ENCODE assay signal across 1 cellular context in the genomic region with DNA sequence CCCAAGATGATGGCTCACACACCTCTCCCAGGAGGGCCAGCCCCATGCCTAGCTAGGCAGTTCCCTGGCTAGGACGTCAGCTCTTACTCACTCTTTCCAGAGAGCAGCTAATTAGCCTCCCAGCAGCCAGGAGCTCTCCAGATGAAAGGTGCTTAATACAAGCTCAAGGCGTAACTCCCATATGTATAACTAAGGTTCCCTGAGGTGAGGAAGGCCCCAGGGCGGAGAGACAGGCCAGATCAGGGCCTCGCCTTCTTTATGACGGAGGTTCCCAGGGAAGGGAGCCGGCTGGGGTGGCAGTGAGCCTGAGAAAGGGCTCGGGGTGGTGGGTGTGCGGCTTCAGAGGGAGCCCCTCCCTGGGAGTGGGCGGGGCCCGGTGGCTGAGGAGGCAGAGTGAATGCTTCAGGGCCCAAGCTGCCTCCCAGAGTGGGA.
A peak's percentile ranks its signal among the peaks of the same experiment; 100 is the strongest.
TF ChIP-seq lines count a peak whose summit lies in the region.

No MANE protein-coding gene starts in this region.

TF ChIP-seq in HEK293, 187 proteins besides CTCF, POLR2A, EP300 and RAD21 (continued from another document and continues in another):
- TF ChIP-seq, protein P1, sequence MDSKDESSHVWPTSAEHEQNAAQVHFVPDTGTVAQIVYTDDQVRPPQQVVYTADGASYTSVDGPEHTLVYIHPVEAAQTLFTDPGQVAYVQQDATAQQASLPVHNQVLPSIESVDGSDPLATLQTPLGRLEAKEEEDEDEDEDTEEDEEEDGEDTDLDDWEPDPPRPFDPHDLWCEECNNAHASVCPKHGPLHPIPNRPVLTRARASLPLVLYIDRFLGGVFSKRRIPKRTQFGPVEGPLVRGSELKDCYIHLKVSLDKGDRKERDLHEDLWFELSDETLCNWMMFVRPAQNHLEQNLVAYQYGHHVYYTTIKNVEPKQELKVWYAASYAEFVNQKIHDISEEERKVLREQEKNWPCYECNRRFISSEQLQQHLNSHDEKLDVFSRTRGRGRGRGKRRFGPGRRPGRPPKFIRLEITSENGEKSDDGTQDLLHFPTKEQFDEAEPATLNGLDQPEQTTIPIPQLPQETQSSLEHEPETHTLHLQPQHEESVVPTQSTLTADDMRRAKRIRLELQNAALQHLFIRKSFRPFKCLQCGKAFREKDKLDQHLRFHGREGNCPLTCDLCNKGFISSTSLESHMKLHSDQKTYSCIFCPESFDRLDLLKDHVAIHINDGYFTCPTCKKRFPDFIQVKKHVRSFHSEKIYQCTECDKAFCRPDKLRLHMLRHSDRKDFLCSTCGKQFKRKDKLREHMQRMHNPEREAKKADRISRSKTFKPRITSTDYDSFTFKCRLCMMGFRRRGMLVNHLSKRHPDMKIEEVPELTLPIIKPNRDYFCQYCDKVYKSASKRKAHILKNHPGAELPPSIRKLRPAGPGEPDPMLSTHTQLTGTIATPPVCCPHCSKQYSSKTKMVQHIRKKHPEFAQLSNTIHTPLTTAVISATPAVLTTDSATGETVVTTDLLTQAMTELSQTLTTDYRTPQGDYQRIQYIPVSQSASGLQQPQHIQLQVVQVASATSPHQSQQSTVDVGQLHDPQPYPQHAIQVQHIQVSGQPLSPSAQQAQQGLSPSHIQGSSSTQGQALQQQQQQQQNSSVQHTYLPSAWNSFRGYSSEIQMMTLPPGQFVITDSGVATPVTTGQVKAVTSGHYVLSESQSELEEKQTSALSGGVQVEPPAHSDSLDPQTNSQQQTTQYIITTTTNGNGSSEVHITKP (tag by site-specific recombination; IDR thresholded peaks at IDR 0.05): no peak
- TF ChIP-seq ZNF132 (tag by site-specific recombination; IDR thresholded peaks at IDR 0.05; ENCODE audit: borderline replicate concordance) (no peak), ZNF266 (tag by site-specific recombination; IDR thresholded peaks at IDR 0.05; ENCODE audit: low read depth) (no peak), ZNF530 (tag by site-specific recombination; IDR thresholded peaks at IDR 0.05; ENCODE audit: low read depth) (no peak), BCL11A (tag by site-specific recombination; IDR thresholded peaks at IDR 0.05; ENCODE audit: low read depth) (no peak), ZNF585B (tag by site-specific recombination; IDR thresholded peaks at IDR 0.05) (no peak), ZXDB (tag by site-specific recombination; IDR thresholded peaks at IDR 0.05) (no peak), ZSCAN16 (tag by site-specific recombination; IDR thresholded peaks at IDR 0.05) (no peak), ZIC2 (tag by site-specific recombination; IDR thresholded peaks at IDR 0.05) (peak; percentile 81), ZNF175 (tag by site-specific recombination; IDR thresholded peaks at IDR 0.05) (no peak), ZNF701 (tag by site-specific recombination; IDR thresholded peaks at IDR 0.05) (no peak), HOXC10 (CRISPR knock-in tag; IDR thresholded peaks at IDR 0.05) (no peak), ZNF19 (tag by site-specific recombination; IDR thresholded peaks at IDR 0.05; ENCODE audit: low read depth) (no peak), ZNF366 (tag by site-specific recombination; conservative IDR thresholded peaks at IDR 0.05) (no peak), ZNF324 (tag by site-specific recombination; IDR thresholded peaks at IDR 0.05) (no peak), ZNF555 (tag by site-specific recombination; conservative IDR thresholded peaks at IDR 0.05) (no peak), MZF1 (tag by site-specific recombination; IDR thresholded peaks at IDR 0.05; ENCODE audit: borderline replicate concordance) (no peak), ZNF560 (tag by site-specific recombination; IDR thresholded peaks at IDR 0.05; ENCODE audit: borderline replicate concordance) (no peak), ZNF776 (tag by site-specific recombination; IDR thresholded peaks at IDR 0.05; ENCODE audit: borderline replicate concordance) (no peak), ZNF664 (tag by site-specific recombination; IDR thresholded peaks at IDR 0.05) (no peak), ZNF660 (tag by site-specific recombination; IDR thresholded peaks at IDR 0.05) (0 out of 2 replicates have a peak, but pooled peaks have one; percentile 35), ZNF792 (tag by site-specific recombination; IDR thresholded peaks at IDR 0.05) (no peak), ZFHX2 (tag by site-specific recombination; conservative IDR thresholded peaks at IDR 0.05) (peak; percentile 84), ZNF707 (tag by site-specific recombination; IDR thresholded peaks at IDR 0.05) (no peak), ZNF501 (tag by site-specific recombination; IDR thresholded peaks at IDR 0.05) (no peak), ZNF37A (tag by site-specific recombination; IDR thresholded peaks at IDR 0.05) (no peak), ZFP3 (tag by site-specific recombination; IDR thresholded peaks at IDR 0.05; ENCODE audit: low read depth) (no peak), MEIS1 (CRISPR knock-in tag; IDR thresholded peaks at IDR 0.05; ENCODE audit: borderline replicate concordance) (no peak), ZNF473 (tag by site-specific recombination; IDR thresholded peaks at IDR 0.05) (no peak), ZNF558 (tag by site-specific recombination; IDR thresholded peaks at IDR 0.05) (peak; percentile 87), ZNF514 (tag by site-specific recombination; IDR thresholded peaks at IDR 0.05) (no peak), BCL11B (tag by site-specific recombination; IDR thresholded peaks at IDR 0.05; ENCODE audit: low read depth) (no peak), ZFP69B (tag by site-specific recombination; IDR thresholded peaks at IDR 0.05) (no peak)
- TF ChIP-seq, protein P2, sequence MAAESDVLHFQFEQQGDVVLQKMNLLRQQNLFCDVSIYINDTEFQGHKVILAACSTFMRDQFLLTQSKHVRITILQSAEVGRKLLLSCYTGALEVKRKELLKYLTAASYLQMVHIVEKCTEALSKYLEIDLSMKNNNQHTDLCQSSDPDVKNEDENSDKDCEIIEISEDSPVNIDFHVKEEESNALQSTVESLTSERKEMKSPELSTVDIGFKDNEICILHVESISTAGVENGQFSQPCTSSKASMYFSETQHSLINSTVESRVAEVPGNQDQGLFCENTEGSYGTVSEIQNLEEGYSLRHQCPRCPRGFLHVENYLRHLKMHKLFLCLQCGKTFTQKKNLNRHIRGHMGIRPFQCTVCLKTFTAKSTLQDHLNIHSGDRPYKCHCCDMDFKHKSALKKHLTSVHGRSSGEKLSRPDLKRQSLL (tag by site-specific recombination; IDR thresholded peaks at IDR 0.05): 0 out of 2 replicates have a peak, but pooled peaks have one; percentile 23
- TF ChIP-seq, protein P3, sequence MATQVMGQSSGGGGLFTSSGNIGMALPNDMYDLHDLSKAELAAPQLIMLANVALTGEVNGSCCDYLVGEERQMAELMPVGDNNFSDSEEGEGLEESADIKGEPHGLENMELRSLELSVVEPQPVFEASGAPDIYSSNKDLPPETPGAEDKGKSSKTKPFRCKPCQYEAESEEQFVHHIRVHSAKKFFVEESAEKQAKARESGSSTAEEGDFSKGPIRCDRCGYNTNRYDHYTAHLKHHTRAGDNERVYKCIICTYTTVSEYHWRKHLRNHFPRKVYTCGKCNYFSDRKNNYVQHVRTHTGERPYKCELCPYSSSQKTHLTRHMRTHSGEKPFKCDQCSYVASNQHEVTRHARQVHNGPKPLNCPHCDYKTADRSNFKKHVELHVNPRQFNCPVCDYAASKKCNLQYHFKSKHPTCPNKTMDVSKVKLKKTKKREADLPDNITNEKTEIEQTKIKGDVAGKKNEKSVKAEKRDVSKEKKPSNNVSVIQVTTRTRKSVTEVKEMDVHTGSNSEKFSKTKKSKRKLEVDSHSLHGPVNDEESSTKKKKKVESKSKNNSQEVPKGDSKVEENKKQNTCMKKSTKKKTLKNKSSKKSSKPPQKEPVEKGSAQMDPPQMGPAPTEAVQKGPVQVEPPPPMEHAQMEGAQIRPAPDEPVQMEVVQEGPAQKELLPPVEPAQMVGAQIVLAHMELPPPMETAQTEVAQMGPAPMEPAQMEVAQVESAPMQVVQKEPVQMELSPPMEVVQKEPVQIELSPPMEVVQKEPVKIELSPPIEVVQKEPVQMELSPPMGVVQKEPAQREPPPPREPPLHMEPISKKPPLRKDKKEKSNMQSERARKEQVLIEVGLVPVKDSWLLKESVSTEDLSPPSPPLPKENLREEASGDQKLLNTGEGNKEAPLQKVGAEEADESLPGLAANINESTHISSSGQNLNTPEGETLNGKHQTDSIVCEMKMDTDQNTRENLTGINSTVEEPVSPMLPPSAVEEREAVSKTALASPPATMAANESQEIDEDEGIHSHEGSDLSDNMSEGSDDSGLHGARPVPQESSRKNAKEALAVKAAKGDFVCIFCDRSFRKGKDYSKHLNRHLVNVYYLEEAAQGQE (tag by site-specific recombination; IDR thresholded peaks at IDR 0.05): peak; percentile 89
- TF ChIP-seq, protein P4, sequence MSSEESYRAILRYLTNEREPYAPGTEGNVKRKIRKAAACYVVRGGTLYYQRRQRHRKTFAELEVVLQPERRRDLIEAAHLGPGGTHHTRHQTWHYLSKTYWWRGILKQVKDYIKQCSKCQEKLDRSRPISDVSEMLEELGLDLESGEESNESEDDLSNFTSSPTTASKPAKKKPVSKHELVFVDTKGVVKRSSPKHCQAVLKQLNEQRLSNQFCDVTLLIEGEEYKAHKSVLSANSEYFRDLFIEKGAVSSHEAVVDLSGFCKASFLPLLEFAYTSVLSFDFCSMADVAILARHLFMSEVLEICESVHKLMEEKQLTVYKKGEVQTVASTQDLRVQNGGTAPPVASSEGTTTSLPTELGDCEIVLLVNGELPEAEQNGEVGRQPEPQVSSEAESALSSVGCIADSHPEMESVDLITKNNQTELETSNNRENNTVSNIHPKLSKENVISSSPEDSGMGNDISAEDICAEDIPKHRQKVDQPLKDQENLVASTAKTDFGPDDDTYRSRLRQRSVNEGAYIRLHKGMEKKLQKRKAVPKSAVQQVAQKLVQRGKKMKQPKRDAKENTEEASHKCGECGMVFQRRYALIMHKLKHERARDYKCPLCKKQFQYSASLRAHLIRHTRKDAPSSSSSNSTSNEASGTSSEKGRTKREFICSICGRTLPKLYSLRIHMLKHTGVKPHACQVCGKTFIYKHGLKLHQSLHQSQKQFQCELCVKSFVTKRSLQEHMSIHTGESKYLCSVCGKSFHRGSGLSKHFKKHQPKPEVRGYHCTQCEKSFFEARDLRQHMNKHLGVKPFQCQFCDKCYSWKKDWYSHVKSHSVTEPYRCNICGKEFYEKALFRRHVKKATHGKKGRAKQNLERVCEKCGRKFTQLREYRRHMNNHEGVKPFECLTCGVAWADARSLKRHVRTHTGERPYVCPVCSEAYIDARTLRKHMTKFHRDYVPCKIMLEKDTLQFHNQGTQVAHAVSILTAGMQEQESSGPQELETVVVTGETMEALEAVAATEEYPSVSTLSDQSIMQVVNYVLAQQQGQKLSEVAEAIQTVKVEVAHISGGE (tag by site-specific recombination; conservative IDR thresholded peaks at IDR 0.05; ENCODE audit: low read depth): no peak
- TF ChIP-seq, protein P5, sequence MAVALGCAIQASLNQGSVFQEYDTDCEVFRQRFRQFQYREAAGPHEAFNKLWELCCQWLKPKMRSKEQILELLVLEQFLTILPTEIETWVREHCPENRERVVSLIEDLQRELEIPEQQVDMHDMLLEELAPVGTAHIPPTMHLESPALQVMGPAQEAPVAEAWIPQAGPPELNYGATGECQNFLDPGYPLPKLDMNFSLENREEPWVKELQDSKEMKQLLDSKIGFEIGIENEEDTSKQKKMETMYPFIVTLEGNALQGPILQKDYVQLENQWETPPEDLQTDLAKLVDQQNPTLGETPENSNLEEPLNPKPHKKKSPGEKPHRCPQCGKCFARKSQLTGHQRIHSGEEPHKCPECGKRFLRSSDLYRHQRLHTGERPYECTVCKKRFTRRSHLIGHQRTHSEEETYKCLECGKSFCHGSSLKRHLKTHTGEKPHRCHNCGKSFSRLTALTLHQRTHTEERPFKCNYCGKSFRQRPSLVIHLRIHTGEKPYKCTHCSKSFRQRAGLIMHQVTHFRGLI (tag by site-specific recombination; IDR thresholded peaks at IDR 0.05): no peak
- TF ChIP-seq, protein P6, sequence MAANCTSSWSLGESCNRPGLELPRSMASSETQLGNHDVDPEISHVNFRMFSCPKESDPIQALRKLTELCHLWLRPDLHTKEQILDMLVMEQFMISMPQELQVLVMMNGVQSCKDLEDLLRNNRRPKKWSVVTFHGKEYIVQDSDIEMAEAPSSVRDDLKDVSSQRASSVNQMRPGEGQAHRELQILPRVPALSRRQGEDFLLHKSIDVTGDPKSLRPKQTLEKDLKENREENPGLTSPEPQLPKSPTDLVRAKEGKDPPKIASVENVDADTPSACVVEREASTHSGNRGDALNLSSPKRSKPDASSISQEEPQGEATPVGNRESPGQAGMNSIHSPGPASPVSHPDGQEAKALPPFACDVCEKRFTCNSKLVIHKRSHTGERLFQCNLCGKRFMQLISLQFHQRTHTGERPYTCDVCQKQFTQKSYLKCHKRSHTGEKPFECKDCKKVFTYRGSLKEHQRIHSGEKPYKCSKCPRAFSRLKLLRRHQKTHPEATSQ (tag by site-specific recombination; IDR thresholded peaks at IDR 0.05): no peak
- TF ChIP-seq, protein P7, sequence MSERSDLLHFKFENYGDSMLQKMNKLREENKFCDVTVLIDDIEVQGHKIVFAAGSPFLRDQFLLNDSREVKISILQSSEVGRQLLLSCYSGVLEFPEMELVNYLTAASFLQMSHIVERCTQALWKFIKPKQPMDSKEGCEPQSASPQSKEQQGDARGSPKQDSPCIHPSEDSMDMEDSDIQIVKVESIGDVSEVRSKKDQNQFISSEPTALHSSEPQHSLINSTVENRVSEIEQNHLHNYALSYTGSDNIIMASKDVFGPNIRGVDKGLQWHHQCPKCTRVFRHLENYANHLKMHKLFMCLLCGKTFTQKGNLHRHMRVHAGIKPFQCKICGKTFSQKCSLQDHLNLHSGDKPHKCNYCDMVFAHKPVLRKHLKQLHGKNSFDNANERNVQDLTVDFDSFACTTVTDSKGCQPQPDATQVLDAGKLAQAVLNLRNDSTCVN (tag by site-specific recombination; optimal IDR thresholded peaks at IDR 0.05): no peak
- TF ChIP-seq, protein P8, sequence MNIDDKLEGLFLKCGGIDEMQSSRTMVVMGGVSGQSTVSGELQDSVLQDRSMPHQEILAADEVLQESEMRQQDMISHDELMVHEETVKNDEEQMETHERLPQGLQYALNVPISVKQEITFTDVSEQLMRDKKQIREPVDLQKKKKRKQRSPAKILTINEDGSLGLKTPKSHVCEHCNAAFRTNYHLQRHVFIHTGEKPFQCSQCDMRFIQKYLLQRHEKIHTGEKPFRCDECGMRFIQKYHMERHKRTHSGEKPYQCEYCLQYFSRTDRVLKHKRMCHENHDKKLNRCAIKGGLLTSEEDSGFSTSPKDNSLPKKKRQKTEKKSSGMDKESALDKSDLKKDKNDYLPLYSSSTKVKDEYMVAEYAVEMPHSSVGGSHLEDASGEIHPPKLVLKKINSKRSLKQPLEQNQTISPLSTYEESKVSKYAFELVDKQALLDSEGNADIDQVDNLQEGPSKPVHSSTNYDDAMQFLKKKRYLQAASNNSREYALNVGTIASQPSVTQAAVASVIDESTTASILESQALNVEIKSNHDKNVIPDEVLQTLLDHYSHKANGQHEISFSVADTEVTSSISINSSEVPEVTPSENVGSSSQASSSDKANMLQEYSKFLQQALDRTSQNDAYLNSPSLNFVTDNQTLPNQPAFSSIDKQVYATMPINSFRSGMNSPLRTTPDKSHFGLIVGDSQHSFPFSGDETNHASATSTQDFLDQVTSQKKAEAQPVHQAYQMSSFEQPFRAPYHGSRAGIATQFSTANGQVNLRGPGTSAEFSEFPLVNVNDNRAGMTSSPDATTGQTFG (tag by site-specific recombination; IDR thresholded peaks at IDR 0.05; ENCODE audit: borderline replicate concordance): no peak
